ENCODE assay signal across 14 cellular contexts in genomic region chr20:35547319-35547718, GRCh38. TPM values are rescaled to one million over a fixed set of nuclear protein-coding genes. Genes with fewer than 3 reads are reported as not detected.
A peak's percentile ranks its signal among the peaks of the same experiment; 100 is the strongest.
DNase-seq lines count a peak whose midpoint lies in the region; ATAC-seq and TF ChIP-seq lines count a peak whose summit lies in the region.
"Had no signal": no experiment of that assay in that cellular context is flagged by ENCODE, and none has a peak within 500 bp of the region (broad histone marks: within the 10 kb centered on the region; RNA-seq: fewer than 3 reads in every experiment).

No MANE protein-coding gene starts in this region.

- H3K9me3 Mint-ChIP-seq in chondrocyte (ENCODE audit: low read depth): no peaks in the 10 kb centered on the region
- H3K9me3 Mint-ChIP-seq: CD4-positive, alpha-beta memory T cell had no signal

- H3K79me2 ChIP-seq in DND-41 (ENCODE audit: insufficient read depth, low read length): peaks cover 10% of the 10 kb centered on the region

- H3K36me3 ChIP-seq in DND-41 (ENCODE audit: insufficient read depth, low read length): peaks cover 81% of the 10 kb centered on the region

- peaks cover 10% of the 10 kb centered on the region for H3K4me1 ChIP-seq in DND-41 (ENCODE audit: insufficient read depth, low read length)

- no peak overlapping the region for H3K9ac ChIP-seq in DND-41 (ENCODE audit: low read depth, low read length)

- ATAC-seq in DND-41 (ENCODE audit: insufficient read depth, low read depth): 0 out of 3 replicates have a peak, but pooled peaks have one; percentile 28

- peaks cover 12% of the 10 kb centered on the region for H3K4me1 Mint-ChIP-seq in chondrocyte (ENCODE audit: low read depth)

- no peak overlapping the region for H2AFZ ChIP-seq in DND-41 (ENCODE audit: low read depth, low read length)

- H4K20me1 ChIP-seq in DND-41 (ENCODE audit: insufficient read depth, low read length): no peaks in the 10 kb centered on the region

- no peaks in the 10 kb centered on the region for H3K9me3 ChIP-seq in DND-41 (ENCODE audit: insufficient read depth, low read length, severe bottlenecking)
- H3K9me3 ChIP-seq: BE2C, HAP-1 had no signal

- H3K4me3 Mint-ChIP-seq in chondrocyte (ENCODE audit: unreplicated experiment): no peak overlapping the region
- H3K4me3 Mint-ChIP-seq: CD4-positive, alpha-beta memory T cell had no signal

- no peak overlapping the region for H3K4me2 ChIP-seq in DND-41 (ENCODE audit: insufficient read depth, low read length)

- H3K36me3 Mint-ChIP-seq in chondrocyte (ENCODE audit: low read depth): peaks cover 16% of the 10 kb centered on the region

- DNase-seq in DND-41 (no peak), NCI-H524 (lab: John Stamatoyannopoulos, UW) (peak; percentile 86 to 92), chondrocyte (ENCODE audit: low spot score) (peak; percentile 37), retina (peak; percentile 50), DMS53 (lab: John Stamatoyannopoulos, UW) (no peak), NCI-H187 treated with DMSO at 0.1 percent for 48 hours (lab: John Stamatoyannopoulos, UW) (no peak)
- no peak for DNase-seq in stimulated activated naive CD4-positive, alpha-beta T cell treated with Interleukin-2 at 50 U/mL for 16 hours (lab: John Stamatoyannopoulos, UW)
- DNase-seq: BE2C; CD4-positive, alpha-beta memory T cell had no signal

- H3K27ac ChIP-seq in DND-41 (ENCODE audit: low read length): no peak overlapping the region
- H3K27ac ChIP-seq: C4-2B had no signal

- TF ChIP-seq CTCF in DND-41 (IDR thresholded peaks at IDR 0.05; ENCODE audit: borderline replicate concordance, extremely low read depth, low read length, poor library complexity, severe bottlenecking) (no peak), chondrocyte (IDR thresholded peaks at IDR 0.05) (no peak)

- no peak overlapping the region for H3K4me3 ChIP-seq in DND-41 (ENCODE audit: low read depth in 1 of 2, low read length in 2 of 2)
- H3K4me3 ChIP-seq: HAP-1 had no signal

- H3K27me3 Mint-ChIP-seq in chondrocyte (ENCODE audit: low read depth): no peaks in the 10 kb centered on the region
- H3K27me3 Mint-ChIP-seq: CD4-positive, alpha-beta memory T cell had no signal

- H3K27me3 ChIP-seq in DND-41 (ENCODE audit: insufficient read depth, low read length, poor library complexity): no peaks in the 10 kb centered on the region
- H3K27me3 ChIP-seq: BE2C had no signal

- H3K27ac Mint-ChIP-seq in chondrocyte (ENCODE audit: unreplicated experiment): no peak overlapping the region
- H3K27ac Mint-ChIP-seq: CD4-positive, alpha-beta memory T cell had no signal

RNA-seq across cellular contexts. Expression of gene ERGIC3, which starts 5.4 kb away (rescaled TPM):
- total RNA-seq in chondrocyte: 203 to 278 TPM (median 208 TPM) in 3 replicates

RNA-seq across cellular contexts. Expression of gene C20orf173, which starts 17.9 kb away (rescaled TPM):
- not detected in 3 replicates for total RNA-seq in chondrocyte
- total RNA-seq: CD4-positive, alpha-beta memory T cell; G401; H1; HT1080 had no signal

Comparison
In these comparisons a context has a peak if more than half of its experiments do, and no peak if none do; other contexts are left out.
1. DNase-seq: peak in NCI-H524 (2 of 2), chondrocyte (single experiment) and retina (single experiment); none in DND-41 (single experiment), DMS53 (single experiment), stimulated activated naive CD4-positive, alpha-beta T cell treated with Interleukin-2 at 50 U/mL for 16 hours (single experiment) and NCI-H187 treated with DMSO at 0.1 percent for 48 hours (single experiment).